1 cellular context compared by ENCODE assay signal in the genomic region with DNA sequence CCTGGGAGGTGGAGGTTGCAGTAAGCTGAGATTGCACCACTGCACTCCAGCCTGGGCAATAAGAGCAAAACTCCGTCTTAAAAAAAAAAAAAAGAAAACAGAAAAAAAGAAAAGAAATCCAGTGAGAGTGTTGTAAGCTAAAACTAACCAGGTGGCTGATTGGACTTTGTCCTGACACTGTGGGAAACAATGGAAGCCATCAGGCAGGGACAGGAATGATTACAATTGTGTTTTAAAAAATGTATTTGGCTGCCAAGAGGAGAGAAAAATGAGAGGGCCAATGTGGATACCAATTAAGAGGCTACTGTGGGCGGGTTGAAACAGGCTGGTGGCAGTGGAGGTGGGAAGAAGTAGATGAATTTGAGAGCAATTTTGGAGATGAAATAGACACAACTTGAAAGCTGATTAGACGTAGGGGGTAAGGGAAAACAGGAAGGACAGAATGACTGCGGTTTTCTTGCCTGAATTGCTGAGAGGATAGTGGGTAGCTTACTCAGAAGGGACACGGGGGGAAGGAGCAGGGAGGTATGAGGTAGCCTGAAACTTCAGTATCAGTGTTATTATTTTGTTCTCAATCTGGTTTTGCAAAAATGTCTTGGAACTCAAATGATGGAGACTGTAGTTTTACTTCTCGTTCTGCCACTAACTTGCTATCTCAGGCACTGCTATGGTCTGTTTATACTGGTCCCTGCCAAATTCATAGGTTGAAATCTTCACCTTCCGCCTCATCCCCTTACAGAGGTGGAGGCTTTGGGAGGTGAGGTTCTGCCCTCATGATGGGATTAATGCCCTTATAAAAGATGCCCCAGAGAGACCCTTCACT.
TF ChIP-seq lines count a peak whose summit lies in the region.

No MANE protein-coding gene starts in this region.

TF ChIP-seq in IMR-90, 13 proteins besides CTCF, POLR2A, EP300 and RAD21 (continued from another document):
- TF ChIP-seq, protein P1, sequence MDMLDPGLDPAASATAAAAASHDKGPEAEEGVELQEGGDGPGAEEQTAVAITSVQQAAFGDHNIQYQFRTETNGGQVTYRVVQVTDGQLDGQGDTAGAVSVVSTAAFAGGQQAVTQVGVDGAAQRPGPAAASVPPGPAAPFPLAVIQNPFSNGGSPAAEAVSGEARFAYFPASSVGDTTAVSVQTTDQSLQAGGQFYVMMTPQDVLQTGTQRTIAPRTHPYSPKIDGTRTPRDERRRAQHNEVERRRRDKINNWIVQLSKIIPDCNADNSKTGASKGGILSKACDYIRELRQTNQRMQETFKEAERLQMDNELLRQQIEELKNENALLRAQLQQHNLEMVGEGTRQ (IDR thresholded peaks at IDR 0.05; ENCODE audit: low read depth, low read length) = no peak
- TF ChIP-seq NFE2L2 (IDR thresholded peaks at IDR 0.05; ENCODE audit: low read depth, low read length) = no peak
- no peak for TF ChIP-seq CEBPB (IDR thresholded peaks at IDR 0.05; ENCODE audit: low read depth, low read length)
- TF ChIP-seq RCOR1 (IDR thresholded peaks at IDR 0.05; ENCODE audit: insufficient replicate concordance, low read length) = no peak
- no peak for TF ChIP-seq MAFK (IDR thresholded peaks at IDR 0.05; ENCODE audit: low read depth, low read length)
- TF ChIP-seq, protein P2, sequence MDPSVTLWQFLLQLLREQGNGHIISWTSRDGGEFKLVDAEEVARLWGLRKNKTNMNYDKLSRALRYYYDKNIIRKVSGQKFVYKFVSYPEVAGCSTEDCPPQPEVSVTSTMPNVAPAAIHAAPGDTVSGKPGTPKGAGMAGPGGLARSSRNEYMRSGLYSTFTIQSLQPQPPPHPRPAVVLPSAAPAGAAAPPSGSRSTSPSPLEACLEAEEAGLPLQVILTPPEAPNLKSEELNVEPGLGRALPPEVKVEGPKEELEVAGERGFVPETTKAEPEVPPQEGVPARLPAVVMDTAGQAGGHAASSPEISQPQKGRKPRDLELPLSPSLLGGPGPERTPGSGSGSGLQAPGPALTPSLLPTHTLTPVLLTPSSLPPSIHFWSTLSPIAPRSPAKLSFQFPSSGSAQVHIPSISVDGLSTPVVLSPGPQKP (IDR thresholded peaks at IDR 0.05; ENCODE audit: borderline replicate concordance, low read depth, low read length) = no peak
- no peak for TF ChIP-seq FOS (IDR thresholded peaks at IDR 0.05; ENCODE audit: low read depth, low read length)
- TF ChIP-seq RFX5 (IDR thresholded peaks at IDR 0.05; ENCODE audit: low read depth, low read length) = no peak
